Comparison of ENCODE assay signal across 18 cellular contexts in the genomic region with DNA sequence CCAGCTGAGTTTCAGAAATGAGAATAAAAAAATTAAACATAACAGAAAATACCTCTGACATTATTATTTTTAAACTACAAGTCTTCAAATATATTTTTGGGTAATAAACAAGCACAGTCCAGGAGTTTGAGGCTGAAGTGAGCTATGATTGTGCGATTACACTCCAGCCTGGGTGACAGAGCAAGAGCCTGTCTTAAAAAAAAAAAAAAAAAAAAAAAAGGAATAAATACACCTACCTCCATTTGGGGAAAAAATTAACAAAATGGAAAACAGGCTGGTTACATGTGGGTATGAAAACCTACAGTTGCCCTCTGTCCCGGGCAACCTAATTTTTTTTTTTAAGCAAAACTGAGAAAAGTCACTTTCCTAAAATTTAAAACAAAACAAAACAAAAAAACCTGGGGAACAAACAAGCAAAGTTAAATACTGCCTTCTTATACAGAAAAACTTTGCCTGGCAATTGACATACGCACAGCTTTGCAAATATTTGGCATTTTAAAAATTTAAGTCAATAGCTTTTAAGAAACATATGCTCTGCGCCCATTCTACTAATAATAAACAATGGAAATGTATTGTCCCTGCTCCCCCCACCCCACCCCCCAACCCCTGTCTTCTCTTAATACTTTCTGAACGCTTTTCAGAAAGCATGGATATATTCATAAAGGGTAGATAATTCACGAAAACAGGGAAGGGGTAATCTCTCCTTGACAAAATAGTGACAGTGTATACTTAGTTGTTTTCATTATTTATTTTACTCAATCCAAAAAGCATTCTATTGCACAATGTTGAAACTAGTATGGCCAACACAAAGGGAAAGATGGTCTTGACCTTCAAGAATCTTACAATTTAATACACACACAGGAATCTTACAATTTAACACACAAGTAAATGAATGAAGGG.
"Had no signal": no experiment of that assay in that cellular context is flagged by ENCODE, and none has a peak within 500 bp of the region (broad histone marks: within the 10 kb centered on the region; RNA-seq: fewer than 3 reads in every experiment).

No MANE protein-coding gene starts in this region.

- H3K4me1 ChIP-seq: colonic mucosa had no signal

- H3K27ac ChIP-seq: colonic mucosa, hepatocyte, skin epidermis had no signal

- H3K36me3 ChIP-seq: colonic mucosa had no signal

- H3K4me3 ChIP-seq: colonic mucosa, hepatocyte, lung, sigmoid colon, skin epidermis had no signal

- H3K4me3 Mint-ChIP-seq: naive B cell, neural crest cell had no signal

- H3K27me3 Mint-ChIP-seq: naive B cell had no signal

- H3K9me3 Mint-ChIP-seq: naive B cell, neural crest cell had no signal

- DNase-seq: colonic mucosa; erythroblast; foreskin melanocyte; head of caudate nucleus; left colon; left ventricle myocardium superior; mesenchymal stem cell; naive B cell; posterior cingulate gyrus; sigmoid colon; stimulated activated CD4-positive, alpha-beta T cell treated with anti-CD3 and anti-CD28 coated beads, Interleukin-2, amount 100 ng/mL, for 24 hours; stimulated activated CD4-positive, alpha-beta T cell treated with anti-CD3 and anti-CD28 coated beads, Interleukin-4, amount 100 ng/mL, for 4 hours; stimulated activated naive CD4-positive, alpha-beta T cell treated with Interleukin-2 at 50 U/mL for 16 hours; trophoblast cell had no signal
